In the genomic region with DNA sequence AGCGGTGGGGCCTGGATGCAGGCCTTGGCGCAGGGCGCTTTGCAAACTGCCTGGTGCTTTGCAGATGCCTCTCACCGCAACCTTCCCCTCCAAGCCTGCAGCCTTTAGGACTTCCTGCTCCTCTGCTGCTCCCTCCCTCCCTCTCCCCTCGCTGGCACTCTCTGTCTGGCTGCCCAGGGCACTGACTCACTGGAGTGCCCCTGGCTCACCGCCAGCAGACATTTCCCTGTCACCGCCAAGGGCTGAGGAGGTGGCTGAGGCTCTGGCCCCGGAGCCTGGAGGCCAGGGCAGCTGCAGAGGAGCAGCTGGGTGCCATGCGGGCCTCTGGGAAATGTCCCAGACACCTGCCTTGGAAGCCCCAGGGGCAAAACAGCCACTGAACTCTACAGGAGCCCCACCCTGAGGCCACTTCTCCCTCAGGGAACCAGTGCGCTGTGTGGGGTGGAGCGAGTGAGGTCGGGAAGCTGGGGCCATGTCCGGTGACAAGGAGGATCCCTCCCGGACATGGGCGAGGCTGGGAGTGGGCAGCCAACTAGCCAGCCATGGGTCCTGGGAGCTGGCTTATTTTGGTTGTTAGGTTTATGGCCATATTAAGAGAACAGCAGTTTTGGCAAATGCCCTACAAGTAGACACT, we compare ENCODE assay signal across 8 cellular contexts. TPM values are rescaled to one million over a fixed set of nuclear protein-coding genes. Genes with fewer than 3 reads are reported as not detected.
A peak's percentile ranks its signal among the peaks of the same experiment; 100 is the strongest.
DNase-seq lines count a peak whose midpoint lies in the region; ATAC-seq lines count a peak whose summit lies in the region.

No MANE protein-coding gene starts in this region.

- DNase-seq in DMS 273 (lab: John Stamatoyannopoulos, UW; ENCODE audit: unreplicated experiment) (peak; percentile 88), NCI-H69 (lab: John Stamatoyannopoulos, UW) (peak; percentile 96), head of caudate nucleus (peak; percentile 44 to 91 (median 67)), skeletal muscle cell (ENCODE audit: low read depth) (peak; percentile 29)

- intact Hi-C loops in head of caudate nucleus (cut with DNase I) = no loop called here

- no peak overlapping the region for H3K27ac Mint-ChIP-seq in activated T-helper 17 cell treated with anti-CD3 and anti-CD28 coated beads, Interleukin-2, amount 50 U/mL, for 72 hours

- no peaks in the 10 kb centered on the region for H3K27me3 Mint-ChIP-seq in activated T-helper 17 cell treated with anti-CD3 and anti-CD28 coated beads, Interleukin-2, amount 50 U/mL, for 72 hours

- no peaks in the 10 kb centered on the region for H3K36me3 Mint-ChIP-seq in activated T-helper 17 cell treated with anti-CD3 and anti-CD28 coated beads, Interleukin-2, amount 50 U/mL, for 72 hours (ENCODE audit: low read depth)

- H3K4me3 Mint-ChIP-seq in activated T-helper 17 cell treated with anti-CD3 and anti-CD28 coated beads, Interleukin-2, amount 50 U/mL, for 72 hours = no peak overlapping the region

- H3K4me3 ChIP-seq in skeletal muscle cell (ENCODE audit: low read depth, low read length) = no peak overlapping the region

- no peaks in the 10 kb centered on the region for H3K9me3 Mint-ChIP-seq in activated T-helper 17 cell treated with anti-CD3 and anti-CD28 coated beads, Interleukin-2, amount 50 U/mL, for 72 hours

- H3K4me1 Mint-ChIP-seq in activated T-helper 17 cell treated with anti-CD3 and anti-CD28 coated beads, Interleukin-2, amount 50 U/mL, for 72 hours = no peaks in the 10 kb centered on the region

- ATAC-seq in HG03378 (IDR thresholded peaks at IDR 0.05; ENCODE audit: unreplicated experiment) (peak; percentile 39), GM21381 (IDR thresholded peaks at IDR 0.05; ENCODE audit: unreplicated experiment) (no peak), GM18517 (IDR thresholded peaks at IDR 0.05; ENCODE audit: unreplicated experiment) (no peak)
- ATAC-seq in activated T-helper 17 cell treated with anti-CD3 and anti-CD28 coated beads, Interleukin-2, amount 50 U/mL, for 72 hours (replicated peaks) = peak; percentile 82

RNA-seq across cellular contexts. Expression of gene TENT4A, which starts 53.4 kb away (rescaled TPM):
- 10 to 100 TPM; 39.0 to 52.4 TPM for total RNA-seq in activated T-helper 17 cell treated with anti-CD3 and anti-CD28 coated beads, Interleukin-2, amount 50 U/mL, for 72 hours

Comparison
In these comparisons a context has a peak if more than half of its experiments do, and no peak if none do; other contexts are left out.
1. DNase-seq: peak in every context shown above with its lines; median percentile 96 in NCI-H69; 88 in DMS 273; 67 in head of caudate nucleus; 29 in skeletal muscle cell.
2. ATAC-seq: peak in HG03378 (single experiment) and activated T-helper 17 cell treated with anti-CD3 and anti-CD28 coated beads, Interleukin-2, amount 50 U/mL, for 72 hours (single experiment); none in GM21381 (single experiment) and GM18517 (single experiment).